In the genomic region with DNA sequence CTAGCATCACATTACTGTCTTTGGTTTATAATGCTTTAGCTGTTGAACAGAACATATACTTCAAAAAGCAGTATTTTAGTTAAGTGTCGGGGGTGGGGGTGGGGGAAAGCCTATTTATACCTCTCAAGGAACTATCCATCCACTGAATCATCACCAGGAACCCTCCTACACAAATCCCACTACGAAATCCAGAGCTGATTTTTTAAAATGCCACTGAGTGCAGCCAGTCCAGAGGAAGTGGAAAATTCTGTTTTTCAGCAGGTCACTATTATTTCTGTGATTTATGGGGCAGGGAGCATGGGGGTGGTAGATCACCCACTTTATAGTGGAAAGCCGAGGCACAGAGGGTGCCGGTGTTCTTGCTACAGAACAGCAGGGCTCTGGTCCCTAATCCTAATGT, we compare ENCODE assay signal across 1 cellular context.
TF ChIP-seq lines count a peak whose summit lies in the region.

No MANE protein-coding gene starts in this region.

TF ChIP-seq in GM23338, 12 proteins besides CTCF, POLR2A, EP300 and RAD21:
- TF ChIP-seq POLR2AphosphoS5 (IDR thresholded peaks at IDR 0.05; ENCODE audit: low read depth) = no peak
- TF ChIP-seq, protein P1, sequence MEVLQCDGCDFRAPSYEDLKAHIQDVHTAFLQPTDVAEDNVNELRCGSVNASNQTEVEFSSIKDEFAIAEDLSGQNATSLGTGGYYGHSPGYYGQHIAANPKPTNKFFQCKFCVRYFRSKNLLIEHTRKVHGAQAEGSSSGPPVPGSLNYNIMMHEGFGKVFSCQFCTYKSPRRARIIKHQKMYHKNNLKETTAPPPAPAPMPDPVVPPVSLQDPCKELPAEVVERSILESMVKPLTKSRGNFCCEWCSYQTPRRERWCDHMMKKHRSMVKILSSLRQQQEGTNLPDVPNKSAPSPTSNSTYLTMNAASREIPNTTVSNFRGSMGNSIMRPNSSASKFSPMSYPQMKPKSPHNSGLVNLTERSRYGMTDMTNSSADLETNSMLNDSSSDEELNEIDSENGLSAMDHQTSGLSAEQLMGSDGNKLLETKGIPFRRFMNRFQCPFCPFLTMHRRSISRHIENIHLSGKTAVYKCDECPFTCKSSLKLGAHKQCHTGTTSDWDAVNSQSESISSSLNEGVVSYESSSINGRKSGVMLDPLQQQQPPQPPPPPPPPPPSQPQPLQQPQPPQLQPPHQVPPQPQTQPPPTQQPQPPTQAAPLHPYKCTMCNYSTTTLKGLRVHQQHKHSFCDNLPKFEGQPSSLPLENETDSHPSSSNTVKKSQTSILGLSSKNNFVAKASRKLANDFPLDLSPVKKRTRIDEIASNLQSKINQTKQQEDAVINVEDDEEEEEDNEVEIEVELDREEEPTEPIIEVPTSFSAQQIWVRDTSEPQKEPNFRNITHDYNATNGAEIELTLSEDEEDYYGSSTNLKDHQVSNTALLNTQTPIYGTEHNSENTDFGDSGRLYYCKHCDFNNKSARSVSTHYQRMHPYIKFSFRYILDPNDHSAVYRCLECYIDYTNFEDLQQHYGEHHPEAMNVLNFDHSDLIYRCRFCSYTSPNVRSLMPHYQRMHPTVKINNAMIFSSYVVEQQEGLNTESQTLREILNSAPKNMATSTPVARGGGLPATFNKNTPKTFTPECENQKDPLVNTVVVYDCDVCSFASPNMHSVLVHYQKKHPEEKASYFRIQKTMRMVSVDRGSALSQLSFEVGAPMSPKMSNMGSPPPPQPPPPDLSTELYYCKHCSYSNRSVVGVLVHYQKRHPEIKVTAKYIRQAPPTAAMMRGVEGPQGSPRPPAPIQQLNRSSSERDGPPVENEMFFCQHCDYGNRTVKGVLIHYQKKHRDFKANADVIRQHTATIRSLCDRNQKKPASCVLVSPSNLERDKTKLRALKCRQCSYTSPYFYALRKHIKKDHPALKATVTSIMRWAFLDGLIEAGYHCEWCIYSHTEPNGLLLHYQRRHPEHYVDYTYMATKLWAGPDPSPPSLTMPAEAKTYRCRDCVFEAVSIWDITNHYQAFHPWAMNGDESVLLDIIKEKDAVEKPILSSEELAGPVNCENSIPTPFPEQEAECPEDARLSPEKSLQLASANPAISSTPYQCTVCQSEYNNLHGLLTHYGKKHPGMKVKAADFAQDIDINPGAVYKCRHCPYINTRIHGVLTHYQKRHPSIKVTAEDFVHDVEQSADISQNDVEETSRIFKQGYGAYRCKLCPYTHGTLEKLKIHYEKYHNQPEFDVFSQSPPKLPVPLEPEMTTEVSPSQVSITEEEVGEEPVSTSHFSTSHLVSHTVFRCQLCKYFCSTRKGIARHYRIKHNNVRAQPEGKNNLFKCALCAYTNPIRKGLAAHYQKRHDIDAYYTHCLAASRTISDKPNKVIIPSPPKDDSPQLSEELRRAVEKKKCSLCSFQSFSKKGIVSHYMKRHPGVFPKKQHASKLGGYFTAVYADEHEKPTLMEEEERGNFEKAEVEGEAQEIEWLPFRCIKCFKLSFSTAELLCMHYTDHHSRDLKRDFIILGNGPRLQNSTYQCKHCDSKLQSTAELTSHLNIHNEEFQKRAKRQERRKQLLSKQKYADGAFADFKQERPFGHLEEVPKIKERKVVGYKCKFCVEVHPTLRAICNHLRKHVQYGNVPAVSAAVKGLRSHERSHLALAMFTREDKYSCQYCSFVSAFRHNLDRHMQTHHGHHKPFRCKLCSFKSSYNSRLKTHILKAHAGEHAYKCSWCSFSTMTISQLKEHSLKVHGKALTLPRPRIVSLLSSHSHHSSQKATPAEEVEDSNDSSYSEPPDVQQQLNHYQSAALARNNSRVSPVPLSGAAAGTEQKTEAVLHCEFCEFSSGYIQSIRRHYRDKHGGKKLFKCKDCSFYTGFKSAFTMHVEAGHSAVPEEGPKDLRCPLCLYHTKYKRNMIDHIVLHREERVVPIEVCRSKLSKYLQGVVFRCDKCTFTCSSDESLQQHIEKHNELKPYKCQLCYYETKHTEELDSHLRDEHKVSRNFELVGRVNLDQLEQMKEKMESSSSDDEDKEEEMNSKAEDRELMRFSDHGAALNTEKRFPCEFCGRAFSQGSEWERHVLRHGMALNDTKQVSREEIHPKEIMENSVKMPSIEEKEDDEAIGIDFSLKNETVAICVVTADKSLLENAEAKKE (CRISPR knock-in tag; IDR thresholded peaks at IDR 0.05) = no peak
- TF ChIP-seq JUNB (IDR thresholded peaks at IDR 0.05; ENCODE audit: unreplicated experiment) = no peak
- TF ChIP-seq, protein P2, sequence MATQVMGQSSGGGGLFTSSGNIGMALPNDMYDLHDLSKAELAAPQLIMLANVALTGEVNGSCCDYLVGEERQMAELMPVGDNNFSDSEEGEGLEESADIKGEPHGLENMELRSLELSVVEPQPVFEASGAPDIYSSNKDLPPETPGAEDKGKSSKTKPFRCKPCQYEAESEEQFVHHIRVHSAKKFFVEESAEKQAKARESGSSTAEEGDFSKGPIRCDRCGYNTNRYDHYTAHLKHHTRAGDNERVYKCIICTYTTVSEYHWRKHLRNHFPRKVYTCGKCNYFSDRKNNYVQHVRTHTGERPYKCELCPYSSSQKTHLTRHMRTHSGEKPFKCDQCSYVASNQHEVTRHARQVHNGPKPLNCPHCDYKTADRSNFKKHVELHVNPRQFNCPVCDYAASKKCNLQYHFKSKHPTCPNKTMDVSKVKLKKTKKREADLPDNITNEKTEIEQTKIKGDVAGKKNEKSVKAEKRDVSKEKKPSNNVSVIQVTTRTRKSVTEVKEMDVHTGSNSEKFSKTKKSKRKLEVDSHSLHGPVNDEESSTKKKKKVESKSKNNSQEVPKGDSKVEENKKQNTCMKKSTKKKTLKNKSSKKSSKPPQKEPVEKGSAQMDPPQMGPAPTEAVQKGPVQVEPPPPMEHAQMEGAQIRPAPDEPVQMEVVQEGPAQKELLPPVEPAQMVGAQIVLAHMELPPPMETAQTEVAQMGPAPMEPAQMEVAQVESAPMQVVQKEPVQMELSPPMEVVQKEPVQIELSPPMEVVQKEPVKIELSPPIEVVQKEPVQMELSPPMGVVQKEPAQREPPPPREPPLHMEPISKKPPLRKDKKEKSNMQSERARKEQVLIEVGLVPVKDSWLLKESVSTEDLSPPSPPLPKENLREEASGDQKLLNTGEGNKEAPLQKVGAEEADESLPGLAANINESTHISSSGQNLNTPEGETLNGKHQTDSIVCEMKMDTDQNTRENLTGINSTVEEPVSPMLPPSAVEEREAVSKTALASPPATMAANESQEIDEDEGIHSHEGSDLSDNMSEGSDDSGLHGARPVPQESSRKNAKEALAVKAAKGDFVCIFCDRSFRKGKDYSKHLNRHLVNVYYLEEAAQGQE (IDR thresholded peaks at IDR 0.05; ENCODE audit: unreplicated experiment) = no peak
- no peak for TF ChIP-seq ZNF331 (CRISPR knock-in tag; IDR thresholded peaks at IDR 0.05; ENCODE audit: low read depth)
- TF ChIP-seq ZNF114 (CRISPR knock-in tag; IDR thresholded peaks at IDR 0.05) = no peak
- no peak for TF ChIP-seq NANOG (IDR thresholded peaks at IDR 0.05; ENCODE audit: borderline replicate concordance)
- no peak for TF ChIP-seq STAT1 (IDR thresholded peaks at IDR 0.05; ENCODE audit: unreplicated experiment)
- TF ChIP-seq EZH2 (IDR thresholded peaks at IDR 0.05; ENCODE audit: low read depth, unreplicated experiment) = no peak
- TF ChIP-seq EZH2phosphoT487 (IDR thresholded peaks at IDR 0.05; ENCODE audit: unreplicated experiment) = no peak
- no peak for TF ChIP-seq CREB1 (CRISPR knock-in tag; IDR thresholded peaks at IDR 0.05; ENCODE audit: low read depth)
- TF ChIP-seq, protein P3, sequence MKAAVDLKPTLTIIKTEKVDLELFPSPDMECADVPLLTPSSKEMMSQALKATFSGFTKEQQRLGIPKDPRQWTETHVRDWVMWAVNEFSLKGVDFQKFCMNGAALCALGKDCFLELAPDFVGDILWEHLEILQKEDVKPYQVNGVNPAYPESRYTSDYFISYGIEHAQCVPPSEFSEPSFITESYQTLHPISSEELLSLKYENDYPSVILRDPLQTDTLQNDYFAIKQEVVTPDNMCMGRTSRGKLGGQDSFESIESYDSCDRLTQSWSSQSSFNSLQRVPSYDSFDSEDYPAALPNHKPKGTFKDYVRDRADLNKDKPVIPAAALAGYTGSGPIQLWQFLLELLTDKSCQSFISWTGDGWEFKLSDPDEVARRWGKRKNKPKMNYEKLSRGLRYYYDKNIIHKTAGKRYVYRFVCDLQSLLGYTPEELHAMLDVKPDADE (IDR thresholded peaks at IDR 0.05) = no peak
